In genomic region chr1:20666804-20667203, GRCh38 we compare ENCODE assay signal across 12 cellular contexts. TPM values are rescaled to one million over a fixed set of nuclear protein-coding genes. Genes with fewer than 3 reads are reported as not detected.
A peak's percentile ranks its signal among the peaks of the same experiment; 100 is the strongest.
DNase-seq lines count a peak whose midpoint lies in the region; ATAC-seq and FAIRE-seq lines count a peak whose summit lies in the region.
"Had no signal": no experiment of that assay in that cellular context is flagged by ENCODE, and none has a peak within 500 bp of the region (broad histone marks: within the 10 kb centered on the region; RNA-seq: fewer than 3 reads in every experiment).

No MANE protein-coding gene starts in this region.

- no peaks in the 10 kb centered on the region for H3K36me3 Mint-ChIP-seq in activated CD8-positive, alpha-beta memory T cell treated with anti-CD3 and anti-CD28 coated beads, Interleukin-2, amount 10 ng/mL, durations not matched to agents 7 days and 5 days
- no peaks in the 10 kb centered on the region for H3K36me3 Mint-ChIP-seq in activated naive CD8-positive, alpha-beta T cell treated with anti-CD3 and anti-CD28 coated beads, Interleukin-2, amount 50 U/mL, for 24 hours (ENCODE audit: low read depth)

- peak; percentile 72 for ATAC-seq in activated CD8-positive, alpha-beta memory T cell treated with anti-CD3 and anti-CD28 coated beads, Interleukin-2, amount 10 ng/mL, durations not matched to agents 7 days and 5 days
- peak; percentile 78 for ATAC-seq in activated naive CD8-positive, alpha-beta T cell treated with anti-CD3 and anti-CD28 coated beads, Interleukin-2, amount 50 U/mL, for 24 hours
- no peak for ATAC-seq in GM19455 (IDR thresholded peaks at IDR 0.05; ENCODE audit: unreplicated experiment)

- H3K4me1 ChIP-seq in small intestine (ENCODE audit: control insufficient read depth in 2 of 2, insufficient read depth in 1 of 2, low read depth in 1 of 2, low read length in 1 of 2) = peaks cover 0 to 4% of the 10 kb centered on the region in 2 donors

- CTCF ChIA-PET in activated CD8-positive, alpha-beta memory T cell treated with anti-CD3 and anti-CD28 coated beads, Interleukin-2, amount 10 ng/mL, durations not matched to agents 7 days and 5 days (lab: Charles Lee) = interaction anchor here (0.6 to 2.3 kb wide), 3 partner anchors 30 to 723 kb away, joined by 3 to 12 read pairs (median 4); partner anchors contain the start of gene PINK1

- no peak overlapping the region for H3K4me3 Mint-ChIP-seq in activated CD8-positive, alpha-beta memory T cell treated with anti-CD3 and anti-CD28 coated beads, Interleukin-2, amount 10 ng/mL, durations not matched to agents 7 days and 5 days
- H3K4me3 Mint-ChIP-seq in activated naive CD8-positive, alpha-beta T cell treated with anti-CD3 and anti-CD28 coated beads, Interleukin-2, amount 50 U/mL, for 24 hours = no peak overlapping the region

- H3K27me3 Mint-ChIP-seq in activated CD8-positive, alpha-beta memory T cell treated with anti-CD3 and anti-CD28 coated beads, Interleukin-2, amount 10 ng/mL, durations not matched to agents 7 days and 5 days = no peaks in the 10 kb centered on the region
- no peaks in the 10 kb centered on the region for H3K27me3 Mint-ChIP-seq in activated naive CD8-positive, alpha-beta T cell treated with anti-CD3 and anti-CD28 coated beads, Interleukin-2, amount 50 U/mL, for 24 hours

- peak; percentile 51 for DNase-seq in activated CD8-positive, alpha-beta memory T cell treated with anti-CD3 and anti-CD28 coated beads, Interleukin-2, amount 10 ng/mL, durations not matched to agents 7 days and 5 days
- DNase-seq in activated CD8-positive, alpha-beta memory T cell treated with anti-CD3 and anti-CD28 coated beads, Interleukin-2, amount 50 U/mL, for 48 hours = no peak
- DNase-seq in NAMALWA (ENCODE audit: low spot score) (peak; percentile 87), small intestine (peak; percentile 5), GM19238 (ENCODE audit: insufficient read length, low spot score) (no peak), middle frontal gyrus (ENCODE audit: extremely low spot score, low spot score) (no peak)
- DNase-seq in activated naive CD8-positive, alpha-beta T cell treated with anti-CD3 and anti-CD28 coated beads, Interleukin-2, amount 50 U/mL, for 24 hours = no peak
- DNase-seq: activated CD4-positive, alpha-beta T cell treated with anti-CD3 and anti-CD28 coated beads, Interleukin-2, amount 50 U/mL, for 1 hour; central memory CD4-positive, alpha-beta T cell had no signal

- peaks cover 15% of the 10 kb centered on the region for H3K4me1 Mint-ChIP-seq in activated CD8-positive, alpha-beta memory T cell treated with anti-CD3 and anti-CD28 coated beads, Interleukin-2, amount 10 ng/mL, durations not matched to agents 7 days and 5 days
- H3K4me1 Mint-ChIP-seq in activated naive CD8-positive, alpha-beta T cell treated with anti-CD3 and anti-CD28 coated beads, Interleukin-2, amount 50 U/mL, for 24 hours = peaks cover 11% of the 10 kb centered on the region

- FAIRE-seq in small intestine (lab: Jason Lieb, UNC) = no peak

- no peaks in the 10 kb centered on the region for H3K9me3 Mint-ChIP-seq in activated CD8-positive, alpha-beta memory T cell treated with anti-CD3 and anti-CD28 coated beads, Interleukin-2, amount 10 ng/mL, durations not matched to agents 7 days and 5 days (ENCODE audit: low read depth)
- H3K9me3 Mint-ChIP-seq in activated naive CD8-positive, alpha-beta T cell treated with anti-CD3 and anti-CD28 coated beads, Interleukin-2, amount 50 U/mL, for 24 hours = no peaks in the 10 kb centered on the region

- H3K36me3 ChIP-seq in small intestine (ENCODE audit: control insufficient read depth in 2 of 2, insufficient read depth in 2 of 2, low read length in 2 of 2) = no peaks in the 10 kb centered on the region
- H3K36me3 ChIP-seq: suprapubic skin had no signal

- H3K27me3 ChIP-seq in small intestine (ENCODE audit: control insufficient read depth in 2 of 2, insufficient read depth in 2 of 2, low read length in 2 of 2) = no peaks in the 10 kb centered on the region
- H3K27me3 ChIP-seq: BLaER1, suprapubic skin had no signal

- H3K27ac ChIP-seq in small intestine (ENCODE audit: low read depth in 1 of 2, low read length in 1 of 2) = no peak overlapping the region
- H3K27ac ChIP-seq: BLaER1 had no signal

- no peak overlapping the region for H3K27ac Mint-ChIP-seq in activated CD8-positive, alpha-beta memory T cell treated with anti-CD3 and anti-CD28 coated beads, Interleukin-2, amount 10 ng/mL, durations not matched to agents 7 days and 5 days
- no peak overlapping the region for H3K27ac Mint-ChIP-seq in activated naive CD8-positive, alpha-beta T cell treated with anti-CD3 and anti-CD28 coated beads, Interleukin-2, amount 50 U/mL, for 24 hours

- H3K4me3 ChIP-seq in small intestine (ENCODE audit: low read depth in 1 of 2, low read length in 2 of 2) = no peak overlapping the region
- H3K4me3 ChIP-seq: BLaER1, suprapubic skin had no signal

- 91 to 100% (median 95%) methylated on average over 1 of the region's 1 CpG for WGBS in small intestine, 3 donors

- H3K9me3 ChIP-seq in small intestine (ENCODE audit: control insufficient read depth, low read depth) = no peaks in the 10 kb centered on the region
- H3K9me3 ChIP-seq: BLaER1, suprapubic skin had no signal

RNA-seq across cellular contexts. Expression of gene DDOST, which starts 5.6 kb away (rescaled TPM):
- 100 to 1,000 TPM; 137 to 170 TPM for total RNA-seq in activated CD8-positive, alpha-beta memory T cell treated with anti-CD3 and anti-CD28 coated beads, Interleukin-2, amount 10 ng/mL, durations not matched to agents 7 days and 5 days
- polyA plus RNA-seq in small intestine = 100 to 1,000 TPM in 1 of 3 donors, 10 to 100 TPM in 2; 64.2 to 280 (median 89.7) TPM

RNA-seq across cellular contexts. Expression of gene PINK1, which starts 33.5 kb away (rescaled TPM):
- total RNA-seq in activated CD8-positive, alpha-beta memory T cell treated with anti-CD3 and anti-CD28 coated beads, Interleukin-2, amount 10 ng/mL, durations not matched to agents 7 days and 5 days = 1 to 10 TPM; 3.7 to 5.3 TPM
- polyA plus RNA-seq in small intestine = 100 to 1,000 TPM in 1 of 3 donors, 10 to 100 TPM in 2; 45.9 to 120 (median 75.4) TPM

RNA-seq across cellular contexts. Expression of gene KIF17, which starts 51.0 kb away (rescaled TPM):
- total RNA-seq in activated CD8-positive, alpha-beta memory T cell treated with anti-CD3 and anti-CD28 coated beads, Interleukin-2, amount 10 ng/mL, durations not matched to agents 7 days and 5 days = not detected
- 1 to 10 TPM; 2.2 to 2.7 (median 2.7) TPM for polyA plus RNA-seq in small intestine

Comparison
In these comparisons a context has a peak if more than half of its experiments do, and no peak if none do; other contexts are left out.
1. DNase-seq: peak in activated CD8-positive, alpha-beta memory T cell treated with anti-CD3 and anti-CD28 coated beads, Interleukin-2, amount 10 ng/mL, durations not matched to agents 7 days and 5 days (single experiment), NAMALWA (single experiment) and small intestine (single experiment); none in activated CD8-positive, alpha-beta memory T cell treated with anti-CD3 and anti-CD28 coated beads, Interleukin-2, amount 50 U/mL, for 48 hours (single experiment), activated naive CD8-positive, alpha-beta T cell treated with anti-CD3 and anti-CD28 coated beads, Interleukin-2, amount 50 U/mL, for 24 hours (single experiment), GM19238 (single experiment) and middle frontal gyrus (single experiment).